In genomic region chr5:97355775-97356174, GRCh38 we compare ENCODE assay signal across 18 cellular contexts.
DNase-seq lines count a peak whose midpoint lies in the region; ATAC-seq and TF ChIP-seq lines count a peak whose summit lies in the region.
"Had no signal": no experiment of that assay in that cellular context is flagged by ENCODE, and none has a peak within 500 bp of the region (broad histone marks: within the 10 kb centered on the region; RNA-seq: fewer than 3 reads in every experiment).

No MANE protein-coding gene starts in this region.

- peak overlapping the region; percentile 56 for H3K4me3 ChIP-seq in OCI-LY1 (ENCODE audit: low read depth, low read length, poor library complexity, severe bottlenecking)
- H3K4me3 ChIP-seq: BLaER1 treated with 17β-estradiol and CSF1 and Interleukin-3, amounts not matched to agents 10 nM and 100 nM had no signal

- H3K27ac ChIP-seq in OCI-LY1 (ENCODE audit: low read depth, low read length, poor library complexity, severe bottlenecking): peak overlapping the region; percentile 54
- H3K27ac ChIP-seq: BLaER1 treated with 17β-estradiol and CSF1 and Interleukin-3, amounts not matched to agents 10 nM and 100 nM; parathyroid adenoma had no signal

- H3K9me2 ChIP-seq in OCI-LY1 (ENCODE audit: low read depth, low read length): no peaks in the 10 kb centered on the region

- no peak for TF ChIP-seq POLR2A in erythroblast (IDR thresholded peaks at IDR 0.05; ENCODE audit: low read length)

- H3K4me1 ChIP-seq in OCI-LY1 (ENCODE audit: insufficient read depth, low read length, severe bottlenecking): peaks cover 21% of the 10 kb centered on the region
- H3K4me1 ChIP-seq: BLaER1 treated with 17β-estradiol and CSF1 and Interleukin-3, amounts not matched to agents 10 nM and 100 nM; parathyroid adenoma had no signal

- peak overlapping the region; percentile 28; the same call in 1 of the 2 replicates for H3K9ac ChIP-seq in OCI-LY1 (ENCODE audit: low read length)
- H3K9ac ChIP-seq: BLaER1 treated with 17β-estradiol and CSF1 and Interleukin-3, amounts not matched to agents 10 nM and 100 nM; parathyroid adenoma had no signal

- H3K27me3 ChIP-seq in OCI-LY1 (ENCODE audit: insufficient read depth, low read length): no peaks in the 10 kb centered on the region
- H3K27me3 ChIP-seq: BLaER1 treated with 17β-estradiol and CSF1 and Interleukin-3, amounts not matched to agents 10 nM and 100 nM had no signal

- ATAC-seq in GM18508 (IDR thresholded peaks at IDR 0.05; ENCODE audit: insufficient read depth, unreplicated experiment) (peak; percentile 98), GM21381 (IDR thresholded peaks at IDR 0.05; ENCODE audit: unreplicated experiment) (peak; percentile 96), HG03025 (IDR thresholded peaks at IDR 0.05; ENCODE audit: low FRiP score, unreplicated experiment) (peak; percentile 86)
- ATAC-seq: left ventricle myocardium superior had no signal

- no peak overlapping the region for H2AFZ ChIP-seq in OCI-LY1 (ENCODE audit: low read length)
- H2AFZ ChIP-seq: parathyroid adenoma had no signal

- H3F3A ChIP-seq in OCI-LY1 (ENCODE audit: insufficient read depth, low read length): no peaks in the 10 kb centered on the region

- peak overlapping the region; percentile 47; the same call in 1 of the 2 replicates for H3K4me2 ChIP-seq in OCI-LY1 (ENCODE audit: low read length)
- H3K4me2 ChIP-seq: BLaER1 treated with 17β-estradiol and CSF1 and Interleukin-3, amounts not matched to agents 10 nM and 100 nM had no signal

- no peaks in the 10 kb centered on the region for H3K36me3 ChIP-seq in OCI-LY1 (ENCODE audit: insufficient read depth, low read length)
- H3K36me3 ChIP-seq: BLaER1 treated with 17β-estradiol and CSF1 and Interleukin-3, amounts not matched to agents 10 nM and 100 nM had no signal

- no peaks in the 10 kb centered on the region for H3K9me3 ChIP-seq in OCI-LY1 (ENCODE audit: low read length)

- H4K20me1 ChIP-seq in OCI-LY1 (ENCODE audit: insufficient read depth, low read length): no peaks in the 10 kb centered on the region
- H4K20me1 ChIP-seq: BLaER1 treated with 17β-estradiol and CSF1 and Interleukin-3, amounts not matched to agents 10 nM and 100 nM had no signal

- TF ChIP-seq CTCF in OCI-LY1 (IDR thresholded peaks at IDR 0.05; ENCODE audit: low read length): no peak

- DNase-seq in iPS-NIHi7 (ENCODE audit: extremely low spot score) (no peak), erythroblast (lab: John Stamatoyannopoulos, UW) (no peak), AG08395 (ENCODE audit: low spot score) (no peak)
- no peak for DNase-seq in activated CD8-positive, alpha-beta memory T cell treated with anti-CD3 and anti-CD28 coated beads, Interleukin-2, amount 50 U/mL, for 48 hours
- DNase-seq: activated CD4-positive, alpha-beta T cell treated with anti-CD3 and anti-CD28 coated beads for 4 hours; activated naive CD4-positive, alpha-beta T cell treated with anti-CD3 and anti-CD28 coated beads, Interleukin-2, amount 10 ng/mL, durations not matched to agents 7 days and 5 days; cortex of kidney; foreskin melanocyte; left ventricle myocardium superior; NCI-H187 treated with DMSO at 0.1 percent for 48 hours; stimulated activated CD4-positive, alpha-beta T cell treated with anti-CD3 and anti-CD28 coated beads, Interleukin-2, amount 100 ng/mL, for 48 hours; substantia nigra had no signal

- H3K79me2 ChIP-seq in OCI-LY1 (ENCODE audit: insufficient read depth, low read length): no peaks in the 10 kb centered on the region
- H3K79me2 ChIP-seq: parathyroid adenoma had no signal
